In the genomic region with DNA sequence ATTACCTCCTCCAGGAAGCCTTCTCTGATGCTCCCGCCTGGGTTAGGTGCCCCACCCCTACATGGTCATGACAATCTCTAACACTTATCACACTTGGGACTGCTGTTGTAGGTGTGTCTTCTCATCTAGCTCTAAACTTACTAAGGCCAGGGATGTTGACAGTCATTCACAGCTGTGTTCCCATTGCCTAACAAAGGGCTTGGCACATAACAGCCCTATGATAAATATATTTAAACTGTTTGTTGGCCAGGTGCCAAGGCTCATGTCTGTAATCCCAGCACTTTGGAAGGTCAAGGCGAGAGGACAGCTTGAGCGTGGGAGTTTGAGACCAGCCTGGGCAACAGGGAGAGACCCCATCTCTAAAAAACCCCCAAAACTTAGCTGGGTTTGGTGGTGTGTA, we compare ENCODE assay signal across 24 cellular contexts.
DNase-seq lines count a peak whose midpoint lies in the region; ATAC-seq, FAIRE-seq and TF ChIP-seq lines count a peak whose summit lies in the region.
"Had no signal": no experiment of that assay in that cellular context is flagged by ENCODE, and none has a peak within 500 bp of the region (broad histone marks: within the 10 kb centered on the region; RNA-seq: fewer than 3 reads in every experiment).

No MANE protein-coding gene starts in this region.

- H3K36me3 ChIP-seq in RWPE2 (ENCODE audit: low read depth), result no peaks in the 10 kb centered on the region
- H3K36me3 ChIP-seq: BLaER1 treated with 17β-estradiol and CSF1 and Interleukin-3, amounts not matched to agents 10 nM and 100 nM; SJCRH30 had no signal

- ATAC-seq in RWPE2 (ENCODE audit: low read depth) (peak; percentile 52), GM19455 (IDR thresholded peaks at IDR 0.05; ENCODE audit: unreplicated experiment) (no peak)
- ATAC-seq: GM12878, Panc1 had no signal

- intact Hi-C loops in activated naive CD4-positive, alpha-beta T cell treated with anti-CD3 and anti-CD28 coated beads for 36 hours (cut with micrococcal nuclease), result no loop called here

- no peak overlapping the region for H3K27ac ChIP-seq in RWPE2 (ENCODE audit: poor library complexity, severe bottlenecking)
- H3K27ac ChIP-seq: BLaER1 treated with 17β-estradiol and CSF1 and Interleukin-3, amounts not matched to agents 10 nM and 100 nM; HL-60; SJCRH30 had no signal

- H3K36me3 Mint-ChIP-seq in neural crest cell (ENCODE audit: low read depth), result peaks cover 4% of the 10 kb centered on the region
- no peaks in the 10 kb centered on the region for H3K36me3 Mint-ChIP-seq in activated naive CD4-positive, alpha-beta T cell treated with anti-CD3 and anti-CD28 coated beads for 36 hours (ENCODE audit: low read depth)
- H3K36me3 Mint-ChIP-seq: CD4-positive, alpha-beta memory T cell had no signal

- H3K9me3 ChIP-seq in RWPE2 (ENCODE audit: severe bottlenecking), result no peaks in the 10 kb centered on the region
- H3K9me3 ChIP-seq: SJCRH30 had no signal

- DNase-seq in HTR-8/SVneo (ENCODE audit: insufficient read length, low spot score) (no peak), LHCN-M2 (ENCODE audit: low read depth) (peak; percentile 1), RWPE2 (ENCODE audit: low spot score) (no peak), neural crest cell (ENCODE audit: low read depth, low spot score) (no peak), NAMALWA (ENCODE audit: low spot score) (no peak), germinal center (ENCODE audit: low spot score) (no peak)
- DNase-seq in activated naive CD4-positive, alpha-beta T cell treated with anti-CD3 and anti-CD28 coated beads for 36 hours, result no peak
- DNase-seq: CD4-positive, alpha-beta memory T cell; DND-41; HCEC 1CT; MM.1S; NCI-H1092; NCI-H1436; NCI-H187 treated with DMSO at 0.1 percent for 48 hours; NCI-H2107; NCI-H226; NCI-H524; T-helper 1 cell had no signal

- H3K27ac Mint-ChIP-seq in neural crest cell (ENCODE audit: unreplicated experiment), result peak overlapping the region; percentile 60
- H3K27ac Mint-ChIP-seq in activated naive CD4-positive, alpha-beta T cell treated with anti-CD3 and anti-CD28 coated beads for 36 hours, result no peak overlapping the region
- H3K27ac Mint-ChIP-seq: CD4-positive, alpha-beta memory T cell had no signal

- FAIRE-seq in HTR-8/SVneo (lab: Jason Lieb, UNC), result peak; percentile 44
- FAIRE-seq: GM12878 had no signal

- H3K27me3 Mint-ChIP-seq in neural crest cell (ENCODE audit: low read depth), result no peaks in the 10 kb centered on the region
- H3K27me3 Mint-ChIP-seq in activated naive CD4-positive, alpha-beta T cell treated with anti-CD3 and anti-CD28 coated beads for 36 hours (ENCODE audit: low read depth), result peaks cover 3% of the 10 kb centered on the region

- no peak overlapping the region for H3K4me3 ChIP-seq in RWPE2 (ENCODE audit: severe bottlenecking)
- H3K4me3 ChIP-seq: BLaER1 treated with 17β-estradiol and CSF1 and Interleukin-3, amounts not matched to agents 10 nM and 100 nM; GM12878; SJCRH30 had no signal

- TF ChIP-seq CTCF in RWPE2 (IDR thresholded peaks at IDR 0.05; ENCODE audit: poor library complexity, severe bottlenecking) (no peak), neural crest cell (conservative IDR thresholded peaks at IDR 0.05) (no peak)

- H3K4me1 Mint-ChIP-seq in neural crest cell, result no peaks in the 10 kb centered on the region
- no peaks in the 10 kb centered on the region for H3K4me1 Mint-ChIP-seq in activated naive CD4-positive, alpha-beta T cell treated with anti-CD3 and anti-CD28 coated beads for 36 hours (ENCODE audit: low read depth)
- H3K4me1 Mint-ChIP-seq: CD4-positive, alpha-beta memory T cell had no signal

- no peaks in the 10 kb centered on the region for H3K4me1 ChIP-seq in RWPE2 (ENCODE audit: insufficient read depth, poor library complexity, severe bottlenecking)
- H3K4me1 ChIP-seq: BLaER1 treated with 17β-estradiol and CSF1 and Interleukin-3, amounts not matched to agents 10 nM and 100 nM; SJCRH30 had no signal

- no peaks in the 10 kb centered on the region for H3K27me3 ChIP-seq in RWPE2 (ENCODE audit: insufficient read depth, poor library complexity, severe bottlenecking)
- H3K27me3 ChIP-seq: BLaER1 treated with 17β-estradiol and CSF1 and Interleukin-3, amounts not matched to agents 10 nM and 100 nM; SJCRH30 had no signal

- no peaks in the 10 kb centered on the region for H3K9me3 Mint-ChIP-seq in neural crest cell
- peaks cover 7% of the 10 kb centered on the region for H3K9me3 Mint-ChIP-seq in activated naive CD4-positive, alpha-beta T cell treated with anti-CD3 and anti-CD28 coated beads for 36 hours

- H3K4me3 Mint-ChIP-seq in neural crest cell, result no peak overlapping the region
- no peak overlapping the region for H3K4me3 Mint-ChIP-seq in activated naive CD4-positive, alpha-beta T cell treated with anti-CD3 and anti-CD28 coated beads for 36 hours
- H3K4me3 Mint-ChIP-seq: CD4-positive, alpha-beta memory T cell had no signal

- CTCF ChIA-PET in activated naive CD4-positive, alpha-beta T cell treated with anti-CD3 and anti-CD28 coated beads for 36 hours (lab: Charles Lee), result no interaction called here
